ENCODE assay signal across 6 cellular contexts in genomic region chr19:10289167-10289835, GRCh38. TPM values are rescaled to one million over a fixed set of nuclear protein-coding genes. Genes with fewer than 3 reads are reported as not detected.
A peak's percentile ranks its signal among the peaks of the same experiment; 100 is the strongest.
DNase-seq lines count a peak whose midpoint lies in the region; ATAC-seq and TF ChIP-seq lines count a peak whose summit lies in the region.

No MANE protein-coding gene starts in this region.

- peaks cover 2% of the 10 kb centered on the region for H3K4me1 ChIP-seq in prostate gland (replicated peaks)

- intact Hi-C loops in prostate gland (cut with DNase I): no loop called here

- peaks cover 45% of the 10 kb centered on the region for H3K27me3 ChIP-seq in prostate gland (replicated peaks; ENCODE audit: insufficient read depth)

- under 1% methylated on average over 50 of the region's 50 CpGs for WGBS in prostate gland

- ATAC-seq in HG03520 (IDR thresholded peaks at IDR 0.05; ENCODE audit: unreplicated experiment): no peak

- H3K9me3 ChIP-seq in prostate gland: no peaks in the 10 kb centered on the region

- no peak for TF ChIP-seq CTCF in prostate gland (IDR thresholded peaks at IDR 0.05)

- H3K36me3 ChIP-seq in prostate gland: no peaks in the 10 kb centered on the region

- H3K27ac ChIP-seq in prostate gland: no peak overlapping the region

- no peak for TF ChIP-seq POLR2A in prostate gland (IDR thresholded peaks at IDR 0.05)

- DNase-seq in NK-92 treated with Interleukin-12 subunit alpha and Interleukin-12 subunit beta, amount 100 ng/mL, for 24 hours (lab: John Stamatoyannopoulos, UW): peak; percentile 52
- DNase-seq in NK-92 (lab: John Stamatoyannopoulos, UW; ENCODE audit: unreplicated experiment) (no peak), T follicular helper cell (ENCODE audit: low read depth) (peak; percentile 46), dedifferentiated amniotic fluid mesenchymal stem cell (ENCODE audit: extremely low spot score) (peak; percentile 47), prostate gland (ENCODE audit: low spot score) (no peak)

- H3K4me3 ChIP-seq in prostate gland: peak overlapping the region; percentile 5 to 17

RNA-seq across cellular contexts. Expression of gene ICAM5, which starts 0.5 kb away (rescaled TPM):
- 1 to 10 TPM in 1 of 2 donors, not detected in 1; 7.1 TPM for total RNA-seq in prostate gland

RNA-seq across cellular contexts. Expression of gene ICAM4, which starts 2.5 kb away (rescaled TPM):
- 1 to 10 TPM in 1 of 2 donors, not detected in 1; 1.0 TPM for total RNA-seq in prostate gland

RNA-seq across cellular contexts. Expression of gene ICAM1, which starts 18.4 kb away (rescaled TPM):
- 10 to 100 TPM in 1 of 2 donors, 1 to 10 TPM in 1; 8.9 to 25.1 TPM for total RNA-seq in prostate gland

RNA-seq across cellular contexts. Expression of gene ZGLP1, which starts 20.3 kb away (rescaled TPM):
- total RNA-seq in prostate gland: 10 to 100 TPM in 1 of 2 donors, 1 to 10 TPM in 1; 5.0 to 12.3 TPM

RNA-seq across cellular contexts. Expression of gene FDX2, which starts 26.5 kb away (rescaled TPM):
- total RNA-seq in prostate gland: 10 to 100 TPM; 20.9 to 29.9 TPM

Comparison
In these comparisons a context has a peak if more than half of its experiments do, and no peak if none do; other contexts are left out.
1. DNase-seq: peak in NK-92 treated with Interleukin-12 subunit alpha and Interleukin-12 subunit beta, amount 100 ng/mL, for 24 hours (single experiment), T follicular helper cell (single experiment) and dedifferentiated amniotic fluid mesenchymal stem cell (single experiment); none in NK-92 (single experiment) and prostate gland (single experiment).